In the genomic region with DNA sequence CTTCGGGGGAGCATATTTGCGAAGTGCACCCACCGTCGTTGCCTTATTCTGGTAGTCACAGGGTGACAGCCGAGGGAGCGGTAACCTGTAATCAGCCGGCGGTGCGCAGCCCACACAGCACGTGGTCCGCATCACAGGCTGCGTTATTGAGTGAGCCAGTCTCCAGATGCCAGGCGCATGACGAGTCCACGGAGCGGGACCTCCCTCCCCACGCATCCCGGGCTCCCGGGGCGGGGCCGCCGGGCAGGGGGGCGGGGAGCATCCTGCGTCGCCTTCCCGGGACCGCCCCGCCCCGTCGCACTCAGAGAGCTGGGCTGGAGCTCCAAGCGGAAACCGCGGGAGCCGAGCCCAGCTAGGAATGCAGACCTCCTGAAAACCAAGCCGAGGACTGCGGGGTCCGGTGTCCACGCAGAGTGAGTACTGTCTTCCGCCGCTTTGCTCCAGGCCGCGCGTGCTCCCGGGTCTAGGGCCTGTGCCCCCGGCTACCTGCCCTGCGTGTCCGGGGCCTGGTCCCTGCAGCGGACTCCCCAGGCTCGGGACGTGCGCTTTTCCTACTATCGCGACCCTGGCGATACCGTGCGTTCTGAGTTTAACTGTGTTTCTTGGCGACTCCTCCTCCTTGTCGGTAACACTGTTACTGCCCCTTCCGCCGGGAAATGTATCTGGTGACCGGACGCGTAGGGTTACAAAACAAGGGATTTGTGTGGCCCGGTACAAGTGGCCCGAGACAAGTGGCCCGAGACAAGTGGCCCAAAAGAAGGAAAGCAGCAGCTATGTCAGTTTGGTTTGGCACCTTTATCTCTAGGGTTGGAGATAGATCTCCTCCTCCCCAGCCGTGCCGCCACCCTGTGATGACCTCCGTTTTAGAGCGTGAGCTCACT, we compare ENCODE assay signal across 1 cellular context.
A peak's percentile ranks its signal among the peaks of the same experiment; 100 is the strongest.
TF ChIP-seq lines count a peak whose summit lies in the region.

No MANE protein-coding gene starts in this region.

TF ChIP-seq in K562, 482 proteins besides CTCF, POLR2A, EP300 and RAD21 (continued from another document and continues in another):
- TF ChIP-seq, protein P1, sequence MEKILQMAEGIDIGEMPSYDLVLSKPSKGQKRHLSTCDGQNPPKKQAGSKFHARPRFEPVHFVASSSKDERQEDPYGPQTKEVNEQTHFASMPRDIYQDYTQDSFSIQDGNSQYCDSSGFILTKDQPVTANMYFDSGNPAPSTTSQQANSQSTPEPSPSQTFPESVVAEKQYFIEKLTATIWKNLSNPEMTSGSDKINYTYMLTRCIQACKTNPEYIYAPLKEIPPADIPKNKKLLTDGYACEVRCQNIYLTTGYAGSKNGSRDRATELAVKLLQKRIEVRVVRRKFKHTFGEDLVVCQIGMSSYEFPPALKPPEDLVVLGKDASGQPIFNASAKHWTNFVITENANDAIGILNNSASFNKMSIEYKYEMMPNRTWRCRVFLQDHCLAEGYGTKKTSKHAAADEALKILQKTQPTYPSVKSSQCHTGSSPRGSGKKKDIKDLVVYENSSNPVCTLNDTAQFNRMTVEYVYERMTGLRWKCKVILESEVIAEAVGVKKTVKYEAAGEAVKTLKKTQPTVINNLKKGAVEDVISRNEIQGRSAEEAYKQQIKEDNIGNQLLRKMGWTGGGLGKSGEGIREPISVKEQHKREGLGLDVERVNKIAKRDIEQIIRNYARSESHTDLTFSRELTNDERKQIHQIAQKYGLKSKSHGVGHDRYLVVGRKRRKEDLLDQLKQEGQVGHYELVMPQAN (IDR thresholded peaks at IDR 0.05; ENCODE audit: borderline replicate concordance) = peak; percentile 58; the same call in 1 of the 2 replicates
- TF ChIP-seq, protein P2, sequence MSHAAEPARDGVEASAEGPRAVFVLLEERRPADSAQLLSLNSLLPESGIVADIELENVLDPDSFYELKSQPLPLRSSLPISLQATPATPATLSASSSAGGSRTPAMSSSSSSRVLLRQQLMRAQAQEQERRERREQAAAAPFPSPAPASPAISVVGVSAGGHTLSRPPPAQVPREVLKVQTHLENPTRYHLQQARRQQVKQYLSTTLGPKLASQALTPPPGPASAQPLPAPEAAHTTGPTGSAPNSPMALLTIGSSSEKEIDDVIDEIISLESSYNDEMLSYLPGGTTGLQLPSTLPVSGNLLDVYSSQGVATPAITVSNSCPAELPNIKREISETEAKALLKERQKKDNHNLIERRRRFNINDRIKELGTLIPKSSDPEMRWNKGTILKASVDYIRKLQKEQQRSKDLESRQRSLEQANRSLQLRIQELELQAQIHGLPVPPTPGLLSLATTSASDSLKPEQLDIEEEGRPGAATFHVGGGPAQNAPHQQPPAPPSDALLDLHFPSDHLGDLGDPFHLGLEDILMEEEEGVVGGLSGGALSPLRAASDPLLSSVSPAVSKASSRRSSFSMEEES (CRISPR knock-in tag; IDR thresholded peaks at IDR 0.05) = no peak
- no peak for TF ChIP-seq KLF6 (CRISPR knock-in tag; IDR thresholded peaks at IDR 0.05; ENCODE audit: borderline replicate concordance)
- no peak for TF ChIP-seq HNRNPK (IDR thresholded peaks at IDR 0.05; ENCODE audit: low read depth, low read length, poor library complexity, severe bottlenecking)
- no peak for TF ChIP-seq ZNF778 (CRISPR knock-in tag; IDR thresholded peaks at IDR 0.05)
- TF ChIP-seq GABPB2 (CRISPR knock-in tag; conservative IDR thresholded peaks at IDR 0.05) = no peak
- TF ChIP-seq NONO (IDR thresholded peaks at IDR 0.05; ENCODE audit: low read depth in 2 of 2, low read length in 1 of 2) = peak in 1 of 2 experiments; percentile 8; a peak in 2 of 4 replicates
- no peak for TF ChIP-seq GTF2A2 (tag; IDR thresholded peaks at IDR 0.05)
- no peak for TF ChIP-seq MYBL2 (IDR thresholded peaks at IDR 0.05; ENCODE audit: low read depth)
- TF ChIP-seq MYBL2 (CRISPR knock-in tag; IDR thresholded peaks at IDR 0.05; ENCODE audit: borderline replicate concordance) = no peak
- TF ChIP-seq HIVEP1 (CRISPR knock-in tag; IDR thresholded peaks at IDR 0.05) = no peak
- no peak for TF ChIP-seq TCF7L2 (IDR thresholded peaks at IDR 0.05; ENCODE audit: low read depth, low read length)
- no peak for TF ChIP-seq ZSCAN32 (CRISPR knock-in tag; IDR thresholded peaks at IDR 0.05)
- no peak for TF ChIP-seq NFXL1 (CRISPR knock-in tag; IDR thresholded peaks at IDR 0.05)
- no peak for TF ChIP-seq KLF10 (CRISPR knock-in tag; IDR thresholded peaks at IDR 0.05)
- TF ChIP-seq MBD1 (CRISPR knock-in tag; IDR thresholded peaks at IDR 0.05) = no peak
- peak; percentile 76 for TF ChIP-seq EGR1 (conservative IDR thresholded peaks at IDR 0.05)
- TF ChIP-seq, protein P3, sequence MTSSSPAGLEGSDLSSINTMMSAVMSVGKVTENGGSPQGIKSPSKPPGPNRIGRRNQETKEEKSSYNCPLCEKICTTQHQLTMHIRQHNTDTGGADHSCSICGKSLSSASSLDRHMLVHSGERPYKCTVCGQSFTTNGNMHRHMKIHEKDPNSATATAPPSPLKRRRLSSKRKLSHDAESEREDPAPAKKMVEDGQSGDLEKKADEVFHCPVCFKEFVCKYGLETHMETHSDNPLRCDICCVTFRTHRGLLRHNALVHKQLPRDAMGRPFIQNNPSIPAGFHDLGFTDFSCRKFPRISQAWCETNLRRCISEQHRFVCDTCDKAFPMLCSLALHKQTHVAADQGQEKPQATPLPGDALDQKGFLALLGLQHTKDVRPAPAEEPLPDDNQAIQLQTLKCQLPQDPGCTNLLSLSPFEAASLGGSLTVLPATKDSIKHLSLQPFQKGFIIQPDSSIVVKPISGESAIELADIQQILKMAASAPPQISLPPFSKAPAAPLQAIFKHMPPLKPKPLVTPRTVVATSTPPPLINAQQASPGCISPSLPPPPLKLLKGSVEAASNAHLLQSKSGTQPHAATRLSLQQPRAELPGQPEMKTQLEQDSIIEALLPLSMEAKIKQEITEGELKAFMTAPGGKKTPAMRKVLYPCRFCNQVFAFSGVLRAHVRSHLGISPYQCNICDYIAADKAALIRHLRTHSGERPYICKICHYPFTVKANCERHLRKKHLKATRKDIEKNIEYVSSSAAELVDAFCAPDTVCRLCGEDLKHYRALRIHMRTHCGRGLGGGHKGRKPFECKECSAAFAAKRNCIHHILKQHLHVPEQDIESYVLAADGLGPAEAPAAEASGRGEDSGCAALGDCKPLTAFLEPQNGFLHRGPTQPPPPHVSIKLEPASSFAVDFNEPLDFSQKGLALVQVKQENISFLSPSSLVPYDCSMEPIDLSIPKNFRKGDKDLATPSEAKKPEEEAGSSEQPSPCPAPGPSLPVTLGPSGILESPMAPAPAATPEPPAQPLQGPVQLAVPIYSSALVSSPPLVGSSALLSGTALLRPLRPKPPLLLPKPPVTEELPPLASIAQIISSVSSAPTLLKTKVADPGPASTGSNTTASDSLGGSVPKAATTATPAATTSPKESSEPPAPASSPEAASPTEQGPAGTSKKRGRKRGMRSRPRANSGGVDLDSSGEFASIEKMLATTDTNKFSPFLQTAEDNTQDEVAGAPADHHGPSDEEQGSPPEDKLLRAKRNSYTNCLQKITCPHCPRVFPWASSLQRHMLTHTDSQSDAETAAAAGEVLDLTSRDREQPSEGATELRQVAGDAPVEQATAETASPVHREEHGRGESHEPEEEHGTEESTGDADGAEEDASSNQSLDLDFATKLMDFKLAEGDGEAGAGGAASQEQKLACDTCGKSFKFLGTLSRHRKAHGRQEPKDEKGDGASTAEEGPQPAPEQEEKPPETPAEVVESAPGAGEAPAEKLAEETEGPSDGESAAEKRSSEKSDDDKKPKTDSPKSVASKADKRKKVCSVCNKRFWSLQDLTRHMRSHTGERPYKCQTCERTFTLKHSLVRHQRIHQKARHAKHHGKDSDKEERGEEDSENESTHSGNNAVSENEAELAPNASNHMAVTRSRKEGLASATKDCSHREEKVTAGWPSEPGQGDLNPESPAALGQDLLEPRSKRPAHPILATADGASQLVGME (CRISPR knock-in tag; IDR thresholded peaks at IDR 0.05) = no peak
- TF ChIP-seq NCOA2 (IDR thresholded peaks at IDR 0.05; ENCODE audit: partially characterized antibody in 2 of 2) = no peak
- TF ChIP-seq CBX5 (IDR thresholded peaks at IDR 0.05; ENCODE audit: borderline replicate concordance, low read depth) = no peak
- TF ChIP-seq PHB2 (IDR thresholded peaks at IDR 0.05; ENCODE audit: low read depth) = no peak
- 0 out of 2 replicates have a peak, but pooled peaks have one; percentile 70 for TF ChIP-seq KDM2B (CRISPR knock-in tag; IDR thresholded peaks at IDR 0.05)
- TF ChIP-seq POLR2H (tag; IDR thresholded peaks at IDR 0.05; ENCODE audit: low read depth) = peak; percentile 51
- 0 out of 2 replicates have a peak, but pooled peaks have one; percentile 37 for TF ChIP-seq CREB3 (tag; conservative IDR thresholded peaks at IDR 0.05; ENCODE audit: low read depth)
- TF ChIP-seq CAMTA2 (CRISPR knock-in tag; conservative IDR thresholded peaks at IDR 0.05) = no peak
- TF ChIP-seq, protein P4, sequence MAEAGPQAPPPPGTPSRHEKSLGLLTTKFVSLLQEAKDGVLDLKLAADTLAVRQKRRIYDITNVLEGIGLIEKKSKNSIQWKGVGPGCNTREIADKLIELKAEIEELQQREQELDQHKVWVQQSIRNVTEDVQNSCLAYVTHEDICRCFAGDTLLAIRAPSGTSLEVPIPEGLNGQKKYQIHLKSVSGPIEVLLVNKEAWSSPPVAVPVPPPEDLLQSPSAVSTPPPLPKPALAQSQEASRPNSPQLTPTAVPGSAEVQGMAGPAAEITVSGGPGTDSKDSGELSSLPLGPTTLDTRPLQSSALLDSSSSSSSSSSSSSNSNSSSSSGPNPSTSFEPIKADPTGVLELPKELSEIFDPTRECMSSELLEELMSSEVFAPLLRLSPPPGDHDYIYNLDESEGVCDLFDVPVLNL (CRISPR knock-in tag; IDR thresholded peaks at IDR 0.05; ENCODE audit: low read depth) = 0 out of 2 replicates have a peak, but pooled peaks have one; percentile 50
- TF ChIP-seq ESRRB (CRISPR knock-in tag; IDR thresholded peaks at IDR 0.05; ENCODE audit: borderline replicate concordance) = no peak
- no peak for TF ChIP-seq POLR3G (IDR thresholded peaks at IDR 0.05; ENCODE audit: extremely low read depth, insufficient read length, insufficient replicate concordance)
- TF ChIP-seq ZBTB1 (CRISPR knock-in tag; IDR thresholded peaks at IDR 0.05; ENCODE audit: borderline replicate concordance, low read depth) = no peak
- TF ChIP-seq NRF1 (conservative IDR thresholded peaks at IDR 0.05 in 1 of 2, IDR thresholded peaks at IDR 0.05 in 1 of 2) = peak; percentile 84 to 87
- TF ChIP-seq BHLHE40 (IDR thresholded peaks at IDR 0.05; ENCODE audit: low read length) = peak; percentile 89
- TF ChIP-seq, protein P5, sequence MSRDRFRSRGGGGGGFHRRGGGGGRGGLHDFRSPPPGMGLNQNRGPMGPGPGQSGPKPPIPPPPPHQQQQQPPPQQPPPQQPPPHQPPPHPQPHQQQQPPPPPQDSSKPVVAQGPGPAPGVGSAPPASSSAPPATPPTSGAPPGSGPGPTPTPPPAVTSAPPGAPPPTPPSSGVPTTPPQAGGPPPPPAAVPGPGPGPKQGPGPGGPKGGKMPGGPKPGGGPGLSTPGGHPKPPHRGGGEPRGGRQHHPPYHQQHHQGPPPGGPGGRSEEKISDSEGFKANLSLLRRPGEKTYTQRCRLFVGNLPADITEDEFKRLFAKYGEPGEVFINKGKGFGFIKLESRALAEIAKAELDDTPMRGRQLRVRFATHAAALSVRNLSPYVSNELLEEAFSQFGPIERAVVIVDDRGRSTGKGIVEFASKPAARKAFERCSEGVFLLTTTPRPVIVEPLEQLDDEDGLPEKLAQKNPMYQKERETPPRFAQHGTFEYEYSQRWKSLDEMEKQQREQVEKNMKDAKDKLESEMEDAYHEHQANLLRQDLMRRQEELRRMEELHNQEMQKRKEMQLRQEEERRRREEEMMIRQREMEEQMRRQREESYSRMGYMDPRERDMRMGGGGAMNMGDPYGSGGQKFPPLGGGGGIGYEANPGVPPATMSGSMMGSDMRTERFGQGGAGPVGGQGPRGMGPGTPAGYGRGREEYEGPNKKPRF (IDR thresholded peaks at IDR 0.05; ENCODE audit: low read depth, low read length) = no peak
- TF ChIP-seq THRAP3 (IDR thresholded peaks at IDR 0.05; ENCODE audit: borderline replicate concordance) = no peak
- TF ChIP-seq HDAC8 (tag; IDR thresholded peaks at IDR 0.05) = no peak
- peak; percentile 72 for TF ChIP-seq RAD51 (IDR thresholded peaks at IDR 0.05; ENCODE audit: borderline replicate concordance, low read depth)
- no peak for TF ChIP-seq ZNF3 (CRISPR knock-in tag; IDR thresholded peaks at IDR 0.05)
- TF ChIP-seq, protein P6, sequence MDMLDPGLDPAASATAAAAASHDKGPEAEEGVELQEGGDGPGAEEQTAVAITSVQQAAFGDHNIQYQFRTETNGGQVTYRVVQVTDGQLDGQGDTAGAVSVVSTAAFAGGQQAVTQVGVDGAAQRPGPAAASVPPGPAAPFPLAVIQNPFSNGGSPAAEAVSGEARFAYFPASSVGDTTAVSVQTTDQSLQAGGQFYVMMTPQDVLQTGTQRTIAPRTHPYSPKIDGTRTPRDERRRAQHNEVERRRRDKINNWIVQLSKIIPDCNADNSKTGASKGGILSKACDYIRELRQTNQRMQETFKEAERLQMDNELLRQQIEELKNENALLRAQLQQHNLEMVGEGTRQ (CRISPR knock-in tag; IDR thresholded peaks at IDR 0.05) = peak; percentile 83
- TF ChIP-seq KLF13 (tag; IDR thresholded peaks at IDR 0.05; ENCODE audit: borderline replicate concordance, low read depth) = peak; percentile 64; the same call in 1 of the 2 replicates
- no peak for TF ChIP-seq TBL1XR1 (IDR thresholded peaks at IDR 0.05; ENCODE audit: low read length in 2 of 2)
